In genomic region chr6:107488174-107488874, GRCh38 we compare ENCODE assay signal across 8 cellular contexts. TPM values are rescaled to one million over a fixed set of nuclear protein-coding genes. Genes with fewer than 3 reads are reported as not detected.
DNase-seq lines count a peak whose midpoint lies in the region; ATAC-seq and TF ChIP-seq lines count a peak whose summit lies in the region.

No MANE protein-coding gene starts in this region.

- TF ChIP-seq CTCF in RWPE2 (IDR thresholded peaks at IDR 0.05; ENCODE audit: poor library complexity, severe bottlenecking) (no peak), fibroblast of villous mesenchyme (IDR thresholded peaks at IDR 0.05; ENCODE audit: insufficient read depth, low read depth, low read length) (no peak)

- ATAC-seq in RWPE2 (ENCODE audit: low read depth) (no peak), esophagus mucosa (no peak)

- no peaks in the 10 kb centered on the region for H3K4me1 ChIP-seq in RWPE2 (ENCODE audit: insufficient read depth, poor library complexity, severe bottlenecking)
- H3K4me1 ChIP-seq in rectal smooth muscle tissue (ENCODE audit: control insufficient read depth, insufficient read depth, low read length) = peaks cover 10% of the 10 kb centered on the region

- peaks cover 77% of the 10 kb centered on the region for H3K27me3 ChIP-seq in RWPE2 (ENCODE audit: insufficient read depth, poor library complexity, severe bottlenecking)
- H3K27me3 ChIP-seq in rectal smooth muscle tissue (ENCODE audit: control insufficient read depth, insufficient read depth, low read length) = peaks cover 13% of the 10 kb centered on the region

- H3K4me3 ChIP-seq in RWPE2 (ENCODE audit: severe bottlenecking) = peak overlapping the region; percentile 65
- peak overlapping the region; percentile 68 for H3K4me3 ChIP-seq in fibroblast of villous mesenchyme (ENCODE audit: low read depth, low read length)
- H3K4me3 ChIP-seq in rectal smooth muscle tissue (ENCODE audit: low read length) = peak overlapping the region; percentile 83

- H3K9me3 ChIP-seq in RWPE2 (ENCODE audit: severe bottlenecking) = no peaks in the 10 kb centered on the region

- H3K36me3 ChIP-seq in RWPE2 (ENCODE audit: low read depth) (no peaks in the 10 kb centered on the region), rectal smooth muscle tissue (ENCODE audit: control insufficient read depth, insufficient read depth, low read length) (no peaks in the 10 kb centered on the region)

- H3K9ac ChIP-seq in rectal smooth muscle tissue (ENCODE audit: low read length) = peak overlapping the region; percentile 62

- in situ Hi-C loops in KBM-7 (cut with MboI; ENCODE audit: low pct_unique_long_range_greater_than_20kb, low sequenced_read_pairs) = no loop called here

- DNase-seq in GM03348 (ENCODE audit: low spot score) (peak; percentile 17), RWPE2 (ENCODE audit: low spot score) (no peak), fibroblast of villous mesenchyme (ENCODE audit: low read depth) (peak; percentile 3), cerebellar nuclear complex (lab: John Stamatoyannopoulos, UW) (no peak), KBM-7 (no peak), HK-2 (ENCODE audit: unreplicated experiment) (no peak)

- no peak overlapping the region for H3K27ac ChIP-seq in RWPE2 (ENCODE audit: poor library complexity, severe bottlenecking)
- peak overlapping the region; percentile 45 for H3K27ac ChIP-seq in rectal smooth muscle tissue (ENCODE audit: low read depth, low read length)

RNA-seq across cellular contexts. Expression of gene SOBP, which starts 1.6 kb away (rescaled TPM):
- total RNA-seq in fibroblast of villous mesenchyme (1.3 and 1.9 TPM in 2 replicates), esophagus mucosa (0.32 TPM)

RNA-seq across cellular contexts. Expression of gene PDSS2, which starts 29.0 kb away (rescaled TPM):
- total RNA-seq in fibroblast of villous mesenchyme = 8.4 and 12.5 TPM in 2 replicates
- 13.2 TPM for total RNA-seq in esophagus mucosa

Comparison
In these comparisons a context has a peak if more than half of its experiments do, and no peak if none do; other contexts are left out.
1. DNase-seq: peak in GM03348 (single experiment) and fibroblast of villous mesenchyme (single experiment); none in RWPE2 (single experiment), cerebellar nuclear complex (0 of 2), KBM-7 (single experiment) and HK-2 (single experiment).
2. Peak in every context shown above with its lines, with median percentiles within 50 percentile points of each other: H3K4me3 ChIP-seq.